In the genomic region with DNA sequence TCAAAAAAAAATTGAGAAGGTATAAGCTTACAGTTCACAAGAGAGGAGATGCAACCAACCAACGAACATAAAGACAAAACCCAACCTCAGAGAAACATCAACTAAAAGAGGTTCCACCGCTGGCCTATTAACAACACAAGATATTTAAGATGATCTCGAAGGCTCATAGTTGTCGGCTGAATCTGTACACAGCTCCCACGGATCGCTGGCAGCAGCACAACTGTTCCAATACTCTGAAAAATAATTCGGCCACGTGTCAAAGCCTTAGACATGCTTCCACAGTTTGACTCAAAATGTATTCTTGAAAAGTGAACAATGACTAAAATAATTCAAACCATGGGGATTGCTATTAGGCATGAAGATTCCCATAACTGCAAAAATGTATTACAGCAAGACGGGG, we compare ENCODE assay signal across 2 cellular contexts.
TF ChIP-seq lines count a peak whose summit lies in the region.

No MANE protein-coding gene starts in this region.

TF ChIP-seq in GM23338, 12 proteins besides CTCF, POLR2A, EP300 and RAD21:
- no peak for TF ChIP-seq EZH2phosphoT487 (IDR thresholded peaks at IDR 0.05; ENCODE audit: unreplicated experiment)
- no peak for TF ChIP-seq JUNB (IDR thresholded peaks at IDR 0.05; ENCODE audit: unreplicated experiment)

TF ChIP-seq in H1, 55 proteins besides CTCF, POLR2A, EP300 and RAD21:
- TF ChIP-seq GTF2F1 (IDR thresholded peaks at IDR 0.05; ENCODE audit: borderline replicate concordance, low read depth, low read length) (no peak), TAF7 (optimal IDR thresholded peaks at IDR 0.05; ENCODE audit: borderline replicate concordance, low read depth, low read length) (no peak), SUZ12 (IDR thresholded peaks at IDR 0.05; ENCODE audit: low read length) (no peak), SAP30 (IDR thresholded peaks at IDR 0.05; ENCODE audit: insufficient read depth, insufficient replicate concordance, low read length) (no peak), SP1 (IDR thresholded peaks at IDR 0.05; ENCODE audit: low read depth, low read length) (no peak), TBP (IDR thresholded peaks at IDR 0.05; ENCODE audit: low read depth, low read length) (no peak), RFX5 (IDR thresholded peaks at IDR 0.05; ENCODE audit: borderline replicate concordance, low read depth, low read length) (no peak), BRCA1 (IDR thresholded peaks at IDR 0.05; ENCODE audit: low read depth, low read length) (no peak), JUN (IDR thresholded peaks at IDR 0.05; ENCODE audit: low read depth, low read length) (no peak), BCL11A (IDR thresholded peaks at IDR 0.05; ENCODE audit: low read depth in 2 of 2, low read length in 2 of 2) (no peak), CTBP2 (IDR thresholded peaks at IDR 0.05; ENCODE audit: borderline replicate concordance, insufficient read depth, insufficient read length, low read length) (no peak), HDAC6 (IDR thresholded peaks at IDR 0.05; ENCODE audit: low read depth, low read length) (no peak), CBX5 (IDR thresholded peaks at IDR 0.05; ENCODE audit: low read depth, low read length) (no peak), CHD1 (IDR thresholded peaks at IDR 0.05; ENCODE audit: low read depth, low read length) (no peak)
TF ChIP-seq in H1: peak in this region for 0.
